In genomic region chr12:124689585-124689984, GRCh38 we compare ENCODE assay signal across 22 cellular contexts.
DNase-seq lines count a peak whose midpoint lies in the region; ATAC-seq, FAIRE-seq and TF ChIP-seq lines count a peak whose summit lies in the region.
"Had no signal": no experiment of that assay in that cellular context is flagged by ENCODE, and none has a peak within 500 bp of the region (broad histone marks: within the 10 kb centered on the region; RNA-seq: fewer than 3 reads in every experiment).

No MANE protein-coding gene starts in this region.

- no peak overlapping the region for H3K9ac ChIP-seq in BLaER1
- no peak overlapping the region for H3K9ac ChIP-seq in kidney (ENCODE audit: low read length in 2 of 2)

- H3K4me3 ChIP-seq in BLaER1 (no peak overlapping the region), GM23338 (no peak overlapping the region), kidney (ENCODE audit: low read length in 2 of 2) (no peak overlapping the region)
- H3K4me3 ChIP-seq: GM12878, MG63 had no signal

- ATAC-seq in GM23338, result no peak
- ATAC-seq in WTC11, result peak; percentile 15
- ATAC-seq: GM12878 had no signal

- H3K9me3 Mint-ChIP-seq in GM23338 (peaks cover 10% of the 10 kb centered on the region; the same call in 1 of the 3 replicates), WTC11 (peaks cover 22% of the 10 kb centered on the region)
- H3K9me3 Mint-ChIP-seq: CD4-positive, alpha-beta T cell had no signal

- peaks cover 75% of the 10 kb centered on the region for H3K4me1 ChIP-seq in BLaER1
- H3K4me1 ChIP-seq in GM23338 (ENCODE audit: insufficient read depth), result peaks cover 5% of the 10 kb centered on the region; the same call in 1 of the 2 replicates
- peaks cover 5 to 18% of the 10 kb centered on the region in 2 donors for H3K4me1 ChIP-seq in kidney (ENCODE audit: control insufficient read depth in 1 of 2, insufficient read depth in 1 of 2, low read depth in 1 of 2, low read length in 2 of 2)

- H3K9me3 ChIP-seq in BLaER1, result peaks cover 25% of the 10 kb centered on the region
- H3K9me3 ChIP-seq in kidney (ENCODE audit: control insufficient read depth in 1 of 2, low read length in 2 of 2), result peaks cover 0 to 6% of the 10 kb centered on the region in 2 donors
- H3K9me3 ChIP-seq: MG63 had no signal

- H3K4me2 ChIP-seq in BLaER1 (peak overlapping the region; percentile 71; the same call in 1 of the 2 replicates), GM23338 (no peak overlapping the region)

- intact Hi-C loops in kidney (cut with DNase I), result no loop called here

- H3K27ac ChIP-seq in BLaER1 (peak overlapping the region; percentile 28; the same call in 1 of the 2 replicates), GM23338 (ENCODE audit: low read depth) (no peak overlapping the region), kidney (ENCODE audit: low read depth in 2 of 2, low read length in 2 of 2) (no peak overlapping the region)

- POLR2A ChIA-PET in WTC11 (lab: Charles Lee), result no interaction called here

- H3K27ac Mint-ChIP-seq in GM23338 (no peak overlapping the region), WTC11 (no peak overlapping the region)
- H3K27ac Mint-ChIP-seq: CD4-positive, alpha-beta T cell had no signal

- no peaks in the 10 kb centered on the region for H3K79me2 ChIP-seq in GM23338 (replicated peaks; ENCODE audit: insufficient read depth)

- 0 out of 2 replicates have a peak overlapping the region, but pooled peaks have one; percentile 52 for H2AFZ ChIP-seq in GM23338

- H3K27me3 ChIP-seq in BLaER1 (no peaks in the 10 kb centered on the region), GM23338 (ENCODE audit: insufficient read depth) (no peaks in the 10 kb centered on the region)
- H3K27me3 ChIP-seq: MG63 had no signal

- DNase-seq in GM23338 (ENCODE audit: low spot score) (no peak), WTC11 (ENCODE audit: low spot score) (no peak), kidney (peak; percentile 8), NCI-H524 (lab: John Stamatoyannopoulos, UW) (no peak), germinal center (ENCODE audit: low spot score) (no peak)
- DNase-seq in stimulated activated CD8-positive, alpha-beta memory T cell treated with anti-CD3 and anti-CD28 coated beads, Interleukin-4, amount 100 ng/mL, for 48 hours, result no peak
- DNase-seq: ACHN; AML-193; CD4-positive, alpha-beta T cell; GDM1; Karpas-422; MG63; NCI-H1092; NCI-H146; NCI-H2081; NCI-H226; NCI-H526 treated with DMSO at 0.1 percent for 48 hours; NK-92 treated with Interleukin-12 subunit alpha and Interleukin-12 subunit beta, amount 100 ng/mL, for 24 hours; OCI-M1; RPMI8226 had no signal

- H3K4me1 Mint-ChIP-seq in GM23338 (peaks cover 35% of the 10 kb centered on the region), WTC11 (peaks cover 33% of the 10 kb centered on the region)

- CTCF ChIA-PET in WTC11 (lab: Charles Lee), result no interaction called here

- TF ChIP-seq CTCF in GM23338 (conservative IDR thresholded peaks at IDR 0.05; ENCODE audit: low read depth in 2 of 2) (no peak), WTC11 (IDR thresholded peaks at IDR 0.05) (no peak), kidney (IDR thresholded peaks at IDR 0.05; ENCODE audit: borderline replicate concordance, extremely low read depth, insufficient read depth) (no peak)

- no peaks in the 10 kb centered on the region; the same call in 1 of the 2 replicates for H3F3A ChIP-seq in GM23338 (replicated peaks; ENCODE audit: low read depth)

- H3K27me3 Mint-ChIP-seq in GM23338 (ENCODE audit: insufficient read depth, low read depth, poor library complexity) (peaks cover 6% of the 10 kb centered on the region), WTC11 (ENCODE audit: low read depth) (no peaks in the 10 kb centered on the region)
- H3K27me3 Mint-ChIP-seq: CD4-positive, alpha-beta T cell had no signal

- H3K36me3 Mint-ChIP-seq in GM23338 (ENCODE audit: low read depth), result no peaks in the 10 kb centered on the region
- no peaks in the 10 kb centered on the region for H3K36me3 Mint-ChIP-seq in WTC11

- FAIRE-seq in kidney (lab: Jason Lieb, UNC), result no peak
- FAIRE-seq: GM12878 had no signal

- H3K9me2 ChIP-seq in GM23338 (ENCODE audit: insufficient read depth), result no peaks in the 10 kb centered on the region

- H3K36me3 ChIP-seq in BLaER1 (no peaks in the 10 kb centered on the region), GM23338 (ENCODE audit: insufficient read depth) (no peaks in the 10 kb centered on the region), kidney (ENCODE audit: control insufficient read depth in 1 of 2, insufficient read depth in 2 of 2, low read length in 2 of 2) (no peaks in the 10 kb centered on the region)
- H3K36me3 ChIP-seq: MG63 had no signal

- H4K20me1 ChIP-seq in BLaER1 (no peaks in the 10 kb centered on the region), GM23338 (replicated peaks; ENCODE audit: insufficient read depth) (no peaks in the 10 kb centered on the region; the same call in 1 of the 2 replicates)

- H3K4me3 Mint-ChIP-seq in GM23338 (no peak overlapping the region), WTC11 (no peak overlapping the region)
- H3K4me3 Mint-ChIP-seq: CD4-positive, alpha-beta T cell had no signal

TF ChIP-seq in GM23338, 12 proteins besides CTCF, POLR2A, EP300 and RAD21 (continues in another document):
- no peak for TF ChIP-seq REST (IDR thresholded peaks at IDR 0.05; ENCODE audit: unreplicated experiment)
- no peak for TF ChIP-seq EZH2phosphoT487 (IDR thresholded peaks at IDR 0.05; ENCODE audit: unreplicated experiment)

TF ChIP-seq in WTC11, 78 proteins besides CTCF, POLR2A, EP300 and RAD21 (continues in another document):
- TF ChIP-seq RELA (CRISPR knock-in tag; IDR thresholded peaks at IDR 0.05; ENCODE audit: borderline replicate concordance) (no peak), AR (CRISPR knock-in tag; IDR thresholded peaks at IDR 0.05) (no peak), NFE2L1 (CRISPR knock-in tag; IDR thresholded peaks at IDR 0.05) (no peak), SOX15 (CRISPR knock-in tag; IDR thresholded peaks at IDR 0.05) (no peak), ERG (CRISPR knock-in tag; IDR thresholded peaks at IDR 0.05) (no peak)
- TF ChIP-seq, protein P1, sequence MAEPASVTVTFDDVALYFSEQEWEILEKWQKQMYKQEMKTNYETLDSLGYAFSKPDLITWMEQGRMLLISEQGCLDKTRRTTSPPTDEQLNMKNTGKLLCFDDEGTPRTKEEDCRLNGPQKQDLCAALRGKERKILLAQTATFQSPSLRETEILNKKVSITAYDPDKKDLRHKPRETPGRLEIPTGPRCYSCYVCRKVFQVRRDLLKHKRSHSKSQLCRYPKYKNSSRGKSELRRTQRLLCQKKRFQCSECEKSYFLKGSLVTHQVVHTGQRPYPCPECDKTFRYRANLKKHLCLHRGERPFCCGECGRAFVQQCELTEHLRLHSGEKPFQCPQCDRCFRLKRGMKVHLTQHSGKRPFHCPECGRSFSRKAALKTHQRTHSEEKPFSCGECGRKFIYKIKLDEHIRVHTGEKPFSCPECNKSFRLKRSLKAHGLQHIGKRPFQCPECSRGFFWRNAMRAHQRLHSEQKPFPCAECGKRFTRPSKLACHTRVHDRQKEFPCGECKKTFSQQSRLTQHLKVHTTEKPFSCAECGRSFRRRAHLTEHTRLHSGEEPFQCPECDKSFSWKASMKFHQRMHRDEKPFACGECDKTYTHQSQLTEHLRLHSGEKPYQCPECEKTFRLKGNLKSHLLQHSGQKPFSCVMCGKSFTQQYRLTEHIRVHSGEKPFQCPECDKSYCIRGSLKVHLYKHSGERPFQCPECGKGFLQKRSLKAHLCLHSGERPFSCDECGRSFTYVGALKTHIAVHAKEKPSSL (CRISPR knock-in tag; conservative IDR thresholded peaks at IDR 0.05), result no peak
- TF ChIP-seq, protein P2, sequence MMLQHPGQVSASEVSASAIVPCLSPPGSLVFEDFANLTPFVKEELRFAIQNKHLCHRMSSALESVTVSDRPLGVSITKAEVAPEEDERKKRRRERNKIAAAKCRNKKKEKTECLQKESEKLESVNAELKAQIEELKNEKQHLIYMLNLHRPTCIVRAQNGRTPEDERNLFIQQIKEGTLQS (CRISPR knock-in tag; conservative IDR thresholded peaks at IDR 0.05), result no peak
